ENCODE assay signal across 10 cellular contexts in the genomic region with DNA sequence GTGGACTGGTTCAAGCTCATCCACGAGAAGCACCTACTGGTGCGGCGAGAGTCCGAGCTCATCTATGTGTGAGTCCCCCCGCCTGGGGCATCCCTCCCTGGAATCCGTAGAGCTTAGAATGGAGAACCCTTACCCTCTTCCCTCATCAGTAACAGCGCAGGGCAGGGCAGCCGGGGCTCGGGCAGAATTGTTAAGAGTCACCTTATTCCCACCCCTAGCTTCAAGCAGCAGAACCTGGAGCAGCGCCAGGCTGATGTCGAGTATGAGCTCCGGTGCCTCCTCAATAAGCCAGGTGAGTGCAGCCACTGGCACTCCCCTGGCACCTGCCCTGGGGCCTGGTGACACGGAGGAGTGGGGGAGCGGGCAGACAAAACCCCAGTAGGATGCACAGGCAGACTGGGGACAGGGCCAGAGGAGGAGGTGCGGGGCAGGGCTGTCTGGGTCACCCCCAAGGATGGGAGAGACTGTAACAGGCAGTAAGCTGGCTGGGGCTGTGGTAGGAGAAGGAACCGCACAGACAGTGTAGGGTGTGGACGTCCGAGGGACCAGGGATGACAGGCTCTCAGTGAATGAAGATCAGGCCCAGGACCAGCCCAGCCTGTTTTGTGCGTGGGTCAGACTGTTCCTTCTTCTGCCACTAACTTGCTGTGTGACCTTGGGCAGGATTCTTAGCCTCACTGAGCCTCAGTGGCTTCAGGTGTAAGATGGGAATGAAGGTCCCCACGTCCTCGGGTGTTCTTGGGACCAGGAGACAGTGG. TPM values are rescaled to one million over a fixed set of nuclear protein-coding genes. Genes with fewer than 3 reads are reported as not detected.
DNase-seq lines count a peak whose midpoint lies in the region; ATAC-seq and TF ChIP-seq lines count a peak whose summit lies in the region.
"Had no signal": no experiment of that assay in that cellular context is flagged by ENCODE, and none has a peak within 500 bp of the region (broad histone marks: within the 10 kb centered on the region; RNA-seq: fewer than 3 reads in every experiment).

No MANE protein-coding gene starts in this region.

- H3K27me3 ChIP-seq in Peyer's patch (no peaks in the 10 kb centered on the region), heart right ventricle (no peaks in the 10 kb centered on the region), skeletal muscle satellite cell (ENCODE audit: control insufficient read depth, insufficient read depth, low read length) (no peaks in the 10 kb centered on the region), SJCRH30 (no peaks in the 10 kb centered on the region), WERI-Rb-1 (ENCODE audit: insufficient read depth, low read depth, severe bottlenecking) (no peaks in the 10 kb centered on the region)

- peak overlapping the region; percentile 15 for H3K4me3 Mint-ChIP-seq in Calu3 (ENCODE audit: low read depth, unreplicated experiment)
- H3K4me3 Mint-ChIP-seq: activated CD4-positive, alpha-beta memory T cell treated with anti-CD3 and anti-CD28 coated beads, Interleukin-2, amount 10 ng/mL, durations not matched to agents 7 days and 5 days had no signal

- no peaks in the 10 kb centered on the region for H3K27me3 Mint-ChIP-seq in Calu3 (ENCODE audit: unreplicated experiment)
- H3K27me3 Mint-ChIP-seq: activated CD4-positive, alpha-beta memory T cell treated with anti-CD3 and anti-CD28 coated beads, Interleukin-2, amount 10 ng/mL, durations not matched to agents 7 days and 5 days had no signal

- peaks cover 65% of the 10 kb centered on the region for H3K36me3 Mint-ChIP-seq in Calu3 (ENCODE audit: insufficient read depth, unreplicated experiment)

- no TSS peak for BruUV-seq in Calu3 (replicated peaks; lab: Mats Ljungman, UMichigan)

- DNase-seq in Calu3 (no peak), Peyer's patch (no peak), heart right ventricle (no peak), SJCRH30 (no peak), WERI-Rb-1 (no peak)
- DNase-seq in activated naive CD4-positive, alpha-beta T cell treated with Interleukin-2 at 50 U/mL for 16 hours = no peak

- H3K27ac ChIP-seq in Peyer's patch (peak overlapping the region in 3 of 4 donors; percentile 21 to 65 (median 56)), heart right ventricle (peak overlapping the region in 9 of 10 donors; percentile 14 to 80 (median 57)), SJCRH30 (no peak overlapping the region), WERI-Rb-1 (no peak overlapping the region)

- no peaks in the 10 kb centered on the region for H3K9me3 Mint-ChIP-seq in Calu3 (ENCODE audit: low read depth, unreplicated experiment)
- H3K9me3 Mint-ChIP-seq: activated CD4-positive, alpha-beta memory T cell treated with anti-CD3 and anti-CD28 coated beads, Interleukin-2, amount 10 ng/mL, durations not matched to agents 7 days and 5 days had no signal

- peaks cover 0 to 16% (median 4%) of the 10 kb centered on the region in 4 donors for H3K4me1 ChIP-seq in Peyer's patch
- peaks cover 7 to 46% (median 30%) of the 10 kb centered on the region in 9 donors for H3K4me1 ChIP-seq in heart right ventricle
- peaks cover 32% of the 10 kb centered on the region for H3K4me1 ChIP-seq in skeletal muscle satellite cell (ENCODE audit: control insufficient read depth, insufficient read depth, low read length)
- H3K4me1 ChIP-seq in SJCRH30 = peaks cover 9% of the 10 kb centered on the region

- H3K9me3 ChIP-seq in Peyer's patch (no peaks in the 10 kb centered on the region), heart right ventricle (no peaks in the 10 kb centered on the region), skeletal muscle satellite cell (replicated peaks; ENCODE audit: low read length) (no peaks in the 10 kb centered on the region), SJCRH30 (replicated peaks) (no peaks in the 10 kb centered on the region), WERI-Rb-1 (ENCODE audit: severe bottlenecking) (no peaks in the 10 kb centered on the region)

- no peak overlapping the region for H3K4me3 ChIP-seq in Peyer's patch
- H3K4me3 ChIP-seq in heart right ventricle = no peak overlapping the region
- peak overlapping the region; percentile 24 for H3K4me3 ChIP-seq in skeletal muscle satellite cell (ENCODE audit: low read length)
- no peak overlapping the region for H3K4me3 ChIP-seq in SJCRH30
- H3K4me3 ChIP-seq in WERI-Rb-1 (ENCODE audit: low read depth, low read length) = no peak overlapping the region

- peak overlapping the region; percentile 70 for H3K4me2 ChIP-seq in skeletal muscle satellite cell (ENCODE audit: low read length)

- no peak for TF ChIP-seq POLR2A in Peyer's patch (IDR thresholded peaks at IDR 0.05)

- intact Hi-C loops in Calu3 (cut with micrococcal nuclease; ENCODE audit: unreplicated experiment) = loop anchor here (5.0 kb wide), 1 partner anchor 36 kb away; no protein-coding TSS in a partner anchor
- intact Hi-C loops in heart right ventricle (cut with DNase I) = loop anchor here in 7 of 10 donors (5.0 to 10.0 kb wide), 4 partner anchors 41 to 118 kb away; no protein-coding TSS in a partner anchor

- 76 to 78% methylated on average over 21 of the region's 21 CpGs for WGBS in heart right ventricle, 2 donors

- H3K4me1 Mint-ChIP-seq in Calu3 (ENCODE audit: low read depth, unreplicated experiment) = peaks cover 17% of the 10 kb centered on the region

- peak in 6 of 8 donors; percentile 1 to 18 (median 8) for ATAC-seq in heart right ventricle
- ATAC-seq in HG03521 (IDR thresholded peaks at IDR 0.05; ENCODE audit: unreplicated experiment) = no peak

- H3K36me3 ChIP-seq in Peyer's patch (peaks cover 0 to 60% (median 0%) of the 10 kb centered on the region in 3 donors), heart right ventricle (peaks cover 0 to 85% (median 29%) of the 10 kb centered on the region in 9 donors), skeletal muscle satellite cell (ENCODE audit: insufficient read depth, low read length) (peaks cover 50% of the 10 kb centered on the region), SJCRH30 (peaks cover 3% of the 10 kb centered on the region), WERI-Rb-1 (peaks cover 15% of the 10 kb centered on the region)

- H3K9ac ChIP-seq in skeletal muscle satellite cell (ENCODE audit: low read depth, low read length) = no peak overlapping the region

- TF ChIP-seq CTCF in Calu3 (IDR thresholded peaks at IDR 0.05; ENCODE audit: unreplicated experiment) = no peak
- no peak for TF ChIP-seq CTCF in Peyer's patch (IDR thresholded peaks at IDR 0.05)
- no peak for TF ChIP-seq CTCF in heart right ventricle (IDR thresholded peaks at IDR 0.05)
- TF ChIP-seq CTCF in WERI-Rb-1 (IDR thresholded peaks at IDR 0.05; ENCODE audit: low read depth, low read length) = no peak

- CTCF ChIA-PET in Calu3 (lab: Charles Lee) = interaction anchor here (1.2 kb wide), 1 partner anchor 21 kb away, joined by 3 read pairs; a partner anchor contains a TSS

- H3K27ac Mint-ChIP-seq in Calu3 (ENCODE audit: unreplicated experiment) = peak overlapping the region; percentile 64
- H3K27ac Mint-ChIP-seq: activated CD4-positive, alpha-beta memory T cell treated with anti-CD3 and anti-CD28 coated beads, Interleukin-2, amount 10 ng/mL, durations not matched to agents 7 days and 5 days had no signal

RNA-seq across cellular contexts. Expression of a gene that starts 20.4 kb away (rescaled TPM):
- total RNA-seq in Calu3 (2022) = 0.52 and 0.69 TPM in 2 replicates
- total RNA-seq in Peyer's patch = under 1 TPM in 1 of 4 donors, not detected in 3; 0.85 TPM
- 1 to 10 TPM in 2 of 10 donors, under 1 TPM in 8; 0.17 to 1.1 (median 0.55) TPM for total RNA-seq in heart right ventricle
- under 1 TPM; 0.22 to 0.25 TPM for polyA plus RNA-seq in heart right ventricle
- total RNA-seq in skeletal muscle satellite cell (2012; rRNA removed) = 0.25 and 1.5 TPM in 2 replicates
- total RNA-seq in SJCRH30 (2014; rRNA removed; shearing (Covaris generic)) = not detected in 2 replicates
- total RNA-seq: activated CD4-positive, alpha-beta memory T cell treated with anti-CD3 and anti-CD28 coated beads, Interleukin-2, amount 10 ng/mL, durations not matched to agents 7 days and 5 days had no signal

RNA-seq across cellular contexts. Expression of a gene that starts 20.5 kb away (rescaled TPM):
- 105 and 111 TPM in 2 replicates for total RNA-seq in Calu3 (2022)
- total RNA-seq in Peyer's patch = 10 to 100 TPM; 51.1 to 97.4 (median 55.2) TPM
- 10 to 100 TPM; 62.4 to 95.7 (median 76.6) TPM for total RNA-seq in heart right ventricle
- 100 to 1,000 TPM; 150 to 200 TPM for polyA plus RNA-seq in heart right ventricle
- total RNA-seq in skeletal muscle satellite cell (2012; rRNA removed) = 57.3 and 64.2 TPM in 2 replicates
- total RNA-seq in SJCRH30 (2014; rRNA removed; shearing (Covaris generic)) = 121 and 122 TPM in 2 replicates

RNA-seq across cellular contexts. Expression of a gene that starts 26.9 kb away (rescaled TPM):
- total RNA-seq in Calu3 (2022) (60.7 and 69.7 TPM in 2 replicates), Peyer's patch (10 to 100 TPM; 24.5 to 49.0 (median 31.8) TPM), heart right ventricle (10 to 100 TPM; 13.0 to 26.9 (median 16.5) TPM)
- 10 to 100 TPM in 1 of 2 donors, 1 to 10 TPM in 1; 9.3 to 10.3 TPM for polyA plus RNA-seq in heart right ventricle
- total RNA-seq in skeletal muscle satellite cell (2012; rRNA removed) = 28.4 and 36.7 TPM in 2 replicates
- 16.8 and 18.0 TPM in 2 replicates for total RNA-seq in SJCRH30 (2014; rRNA removed; shearing (Covaris generic))

RNA-seq across cellular contexts. Expression of a gene that starts 51.4 kb away (rescaled TPM):
- total RNA-seq in Calu3 (2022) (not detected in 2 replicates), Peyer's patch (1 to 10 TPM in 1 of 4 donors, under 1 TPM in 2, not detected in 1; 0.35 to 1.1 (median 0.66) TPM), heart right ventricle (1 to 10 TPM in 5 of 10 donors, under 1 TPM in 5; 0.11 to 3.2 (median 0.78) TPM)
- 1 to 10 TPM; 1.8 to 3.8 TPM for polyA plus RNA-seq in heart right ventricle
- not detected in 2 replicates for total RNA-seq in skeletal muscle satellite cell (2012; rRNA removed)
- not detected in 2 replicates for total RNA-seq in SJCRH30 (2014; rRNA removed; shearing (Covaris generic))
- total RNA-seq: activated CD4-positive, alpha-beta memory T cell treated with anti-CD3 and anti-CD28 coated beads, Interleukin-2, amount 10 ng/mL, durations not matched to agents 7 days and 5 days had no signal
- polyA plus RNA-seq: neural cell had no signal

Comparison
In these comparisons a context has a peak if more than half of its experiments do, and no peak if none do; other contexts are left out.
1. H3K27ac ChIP-seq: peak in Peyer's patch (3 of 4) and heart right ventricle (9 of 10); none in SJCRH30 (single experiment) and WERI-Rb-1 (single experiment).